9 cellular contexts compared by ENCODE assay signal in the genomic region with DNA sequence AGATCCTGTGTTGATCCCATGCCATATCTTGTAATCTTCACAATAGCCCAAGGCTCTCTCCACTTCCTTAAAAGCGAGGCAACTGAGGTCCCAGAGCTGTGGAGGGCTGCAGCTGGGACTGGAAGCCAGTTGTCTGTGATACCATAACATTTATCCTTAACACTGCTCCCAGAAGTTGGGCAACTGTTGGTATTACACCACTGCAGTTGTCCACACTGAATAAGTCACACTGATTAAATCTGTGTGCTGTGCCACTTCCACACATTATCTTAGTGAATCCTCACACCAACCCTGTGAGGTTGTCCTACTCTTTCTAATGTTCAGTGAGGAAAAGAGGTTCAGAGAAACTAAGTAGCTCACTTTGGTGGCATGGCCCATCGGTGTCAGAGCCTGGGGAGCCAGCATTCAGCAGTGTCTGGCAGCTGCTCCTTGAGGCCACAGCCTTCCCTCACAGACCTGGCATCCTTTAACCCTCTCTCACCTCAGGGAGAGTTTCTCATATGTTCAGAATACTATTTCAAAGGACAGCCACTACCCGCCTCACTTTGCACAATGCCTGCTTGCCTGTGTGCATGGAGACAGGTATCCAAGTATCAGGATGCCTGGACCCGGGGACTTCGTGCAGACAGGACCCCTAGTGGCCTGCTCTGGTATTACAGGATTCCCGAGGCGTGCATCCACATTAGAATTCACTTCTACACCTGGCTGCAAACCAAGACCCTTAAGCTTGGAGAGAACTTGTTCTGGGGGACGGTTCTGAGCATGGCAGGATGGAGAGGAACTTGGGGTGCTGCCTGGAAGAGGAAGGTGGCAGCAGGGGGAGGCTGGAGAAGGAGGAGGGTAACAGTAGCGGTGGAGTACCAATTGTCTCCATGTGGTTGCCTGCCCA.
DNase-seq lines count a peak whose midpoint lies in the region; ATAC-seq, FAIRE-seq and TF ChIP-seq lines count a peak whose summit lies in the region.
"Had no signal": no experiment of that assay in that cellular context is flagged by ENCODE, and none has a peak within 500 bp of the region (broad histone marks: within the 10 kb centered on the region; RNA-seq: fewer than 3 reads in every experiment).

No MANE protein-coding gene starts in this region.

- ATAC-seq in T-helper 17 cell (peak; percentile 41), HG03378 (IDR thresholded peaks at IDR 0.05; ENCODE audit: unreplicated experiment) (no peak)

- H3K9ac ChIP-seq in Loucy (ENCODE audit: low read depth, low read length, poor library complexity, severe bottlenecking): no peak overlapping the region
- no peak overlapping the region for H3K9ac ChIP-seq in kidney (ENCODE audit: low read length in 2 of 2)

- H3K27ac Mint-ChIP-seq in T-helper 17 cell: no peak overlapping the region
- H3K27ac Mint-ChIP-seq: dendritic cell treated with granulocyte-macrophage colony-stimulating factor and Interleukin-4, amounts not matched to agents 40 ng/mL and 50 ng/mL, for 4 days had no signal

- H3K9me3 ChIP-seq in Loucy (ENCODE audit: insufficient read depth, low read depth, low read length) (no peaks in the 10 kb centered on the region), T-helper 17 cell (ENCODE audit: control insufficient read depth, low read length, poor library complexity, severe bottlenecking) (no peaks in the 10 kb centered on the region), kidney (ENCODE audit: control insufficient read depth in 1 of 2, low read length in 2 of 2) (no peaks in the 10 kb centered on the region)

- no peak overlapping the region for H2AFZ ChIP-seq in Loucy (ENCODE audit: low read length)

- intact Hi-C loops in kidney (cut with DNase I): no loop called here

- H3K79me2 ChIP-seq in Loucy (ENCODE audit: insufficient read depth, low read length): no peaks in the 10 kb centered on the region

- no peak overlapping the region for H3K4me3 ChIP-seq in Loucy (ENCODE audit: low read length, poor library complexity, severe bottlenecking)
- no peak overlapping the region for H3K4me3 ChIP-seq in kidney (ENCODE audit: low read length in 2 of 2)

- H3K4me3 Mint-ChIP-seq in T-helper 17 cell: no peak overlapping the region
- H3K4me3 Mint-ChIP-seq: dendritic cell treated with granulocyte-macrophage colony-stimulating factor and Interleukin-4, amounts not matched to agents 40 ng/mL and 50 ng/mL, for 4 days had no signal

- peaks cover 58% of the 10 kb centered on the region for H3K27me3 Mint-ChIP-seq in T-helper 17 cell

- DNase-seq in NCI-H1417 (lab: John Stamatoyannopoulos, UW) (peak; percentile 61 to 84 (median 62)), NCI-H1417 treated with DMSO at 0.1 percent for 48 hours (lab: John Stamatoyannopoulos, UW) (no peak), T-helper 17 cell (peak in 2 of 3 donors; percentile 17 to 21), T47D (ENCODE audit: low read depth in 1 of 2, low spot score in 1 of 2) (peak; percentile 88 to 92), kidney (no peak)
- DNase-seq in stimulated activated CD4-positive, alpha-beta T cell treated with anti-CD3 and anti-CD28 coated beads, Interleukin-1b, Interleukin-23, amount 100 ng/mL, for 4 hours (ENCODE audit: low read depth in 2 of 2): peak; percentile 23 to 27

- no peak overlapping the region for H3K27ac ChIP-seq in kidney (ENCODE audit: low read depth in 2 of 2, low read length in 2 of 2)

- FAIRE-seq in kidney (lab: Jason Lieb, UNC): no peak

- H3K4me1 ChIP-seq in Loucy (ENCODE audit: insufficient read depth, low read length, poor library complexity, severe bottlenecking): peaks cover 3% of the 10 kb centered on the region
- H3K4me1 ChIP-seq in kidney (ENCODE audit: control insufficient read depth in 1 of 2, insufficient read depth in 1 of 2, low read depth in 1 of 2, low read length in 2 of 2): no peaks in the 10 kb centered on the region

- H3K36me3 ChIP-seq in Loucy (ENCODE audit: insufficient read depth, low read length) (no peaks in the 10 kb centered on the region), kidney (ENCODE audit: control insufficient read depth in 1 of 2, insufficient read depth in 2 of 2, low read length in 2 of 2) (no peaks in the 10 kb centered on the region)

- H3K27me3 ChIP-seq in Loucy (ENCODE audit: insufficient read depth, low read length, poor library complexity, severe bottlenecking): no peaks in the 10 kb centered on the region

- no peaks in the 10 kb centered on the region for H3K9me2 ChIP-seq in Loucy (replicated peaks; ENCODE audit: low read depth, low read length)

- no peaks in the 10 kb centered on the region for H3F3A ChIP-seq in Loucy (ENCODE audit: low read depth)

- H3K4me2 ChIP-seq in Loucy (ENCODE audit: low read depth, low read length, poor library complexity, severe bottlenecking): no peak overlapping the region

- in situ Hi-C loops in T47D (cut with HindIII; ENCODE audit: low pct_unique_long_range_greater_than_20kb, low sequenced_read_pairs): no loop called here

- H3K36me3 Mint-ChIP-seq in T-helper 17 cell (ENCODE audit: low read depth): peaks cover 5% of the 10 kb centered on the region

- no peaks in the 10 kb centered on the region for H4K20me1 ChIP-seq in Loucy (ENCODE audit: insufficient read depth, low read length, poor library complexity, severe bottlenecking)

- peak; percentile 98 for TF ChIP-seq CTCF in Loucy (conservative IDR thresholded peaks at IDR 0.05; ENCODE audit: low read length)
- peak; percentile 79 for TF ChIP-seq CTCF in kidney (IDR thresholded peaks at IDR 0.05; ENCODE audit: borderline replicate concordance, extremely low read depth, insufficient read depth)

- H3K4me1 Mint-ChIP-seq in T-helper 17 cell: peaks cover 5% of the 10 kb centered on the region

Comparison
In these comparisons a context has a peak if more than half of its experiments do, and no peak if none do; other contexts are left out.
1. DNase-seq: peak in NCI-H1417 (3 of 3), T-helper 17 cell (2 of 3), T47D (2 of 2) and stimulated activated CD4-positive, alpha-beta T cell treated with anti-CD3 and anti-CD28 coated beads, Interleukin-1b, Interleukin-23, amount 100 ng/mL, for 4 hours (2 of 2); none in NCI-H1417 treated with DMSO at 0.1 percent for 48 hours (single experiment) and kidney (single experiment).